ENCODE assay signal across 17 cellular contexts in the genomic region with DNA sequence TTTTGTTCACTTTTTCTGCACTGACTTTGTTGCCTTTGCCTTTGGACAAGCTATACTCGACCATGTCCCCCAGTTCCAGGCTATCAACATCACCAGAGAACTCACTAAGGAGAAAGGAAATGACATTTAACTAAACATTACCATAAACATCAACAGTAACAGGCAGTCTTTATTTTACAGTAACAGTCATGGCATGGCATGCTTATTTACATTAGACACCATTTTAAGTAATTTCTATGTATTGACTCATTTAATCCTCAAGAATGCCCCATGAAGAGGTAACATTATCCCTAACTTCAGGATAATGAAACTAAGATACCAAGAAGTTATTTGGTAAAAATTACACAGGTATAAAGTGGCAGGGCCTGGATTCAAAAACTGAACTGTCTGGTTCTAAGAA. TPM values are rescaled to one million over a fixed set of nuclear protein-coding genes. Genes with fewer than 3 reads are reported as not detected.
"Had no signal": no experiment of that assay in that cellular context is flagged by ENCODE, and none has a peak within 500 bp of the region (broad histone marks: within the 10 kb centered on the region; RNA-seq: fewer than 3 reads in every experiment).

No MANE protein-coding gene starts in this region.

- H3K9me3 Mint-ChIP-seq: activated CD4-positive, alpha-beta memory T cell treated with anti-CD3 and anti-CD28 coated beads for 36 hours; activated naive CD4-positive, alpha-beta T cell treated with anti-CD3 and anti-CD28 coated beads for 36 hours; activated T-helper 2 cell treated with anti-CD3 and anti-CD28 coated beads, Interferon-gamma antibody, Interleukin-2, Interleukin-4, amounts not matched to agents 10 μg/mL and 5 μg/mL and 100 μg/mL, durations not matched to agents 14 hours and 24 hours and 36 hours; nephron had no signal

- H3K4me3 ChIP-seq: body of pancreas, colonic mucosa, esophagus muscularis mucosa had no signal

- ATAC-seq: body of pancreas, left ventricle myocardium superior, right cardiac atrium had no signal

- H3K4me3 Mint-ChIP-seq: activated CD4-positive, alpha-beta memory T cell treated with anti-CD3 and anti-CD28 coated beads for 36 hours; activated naive CD4-positive, alpha-beta T cell treated with anti-CD3 and anti-CD28 coated beads for 36 hours; nephron had no signal

- DNase-seq: activated CD4-positive, alpha-beta memory T cell treated with anti-CD3 and anti-CD28 coated beads for 36 hours; activated CD4-positive, alpha-beta T cell treated with anti-CD3 and anti-CD28 coated beads for 1 hour; activated CD8-positive, alpha-beta memory T cell treated with anti-CD3 and anti-CD28 coated beads, Interleukin-2, amount 50 U/mL, for 4 hours; activated naive CD4-positive, alpha-beta T cell treated with anti-CD3 and anti-CD28 coated beads for 36 hours; amygdala; body of pancreas; central memory CD4-positive, alpha-beta T cell; colonic mucosa; kidney glomerular epithelial cell; left ventricle myocardium superior; nucleus accumbens; right cardiac atrium had no signal

- H3K9me3 ChIP-seq: body of pancreas, colonic mucosa, esophagus muscularis mucosa had no signal

- H3K27me3 Mint-ChIP-seq: activated CD4-positive, alpha-beta memory T cell treated with anti-CD3 and anti-CD28 coated beads for 36 hours had no signal

- H3K27ac Mint-ChIP-seq: activated CD4-positive, alpha-beta memory T cell treated with anti-CD3 and anti-CD28 coated beads for 36 hours; activated T-helper 2 cell treated with anti-CD3 and anti-CD28 coated beads, Interferon-gamma antibody, Interleukin-2, Interleukin-4, amounts not matched to agents 10 μg/mL and 5 μg/mL and 100 μg/mL, durations not matched to agents 14 hours and 24 hours and 36 hours; nephron had no signal

- H3K27ac ChIP-seq: body of pancreas, colonic mucosa, esophagus muscularis mucosa had no signal

- H3K4me1 ChIP-seq: body of pancreas, colonic mucosa had no signal

- H3K27me3 ChIP-seq: body of pancreas, colonic mucosa, esophagus muscularis mucosa had no signal

RNA-seq across cellular contexts. Expression of a gene that starts 29.9 kb away (rescaled TPM):
- total RNA-seq: activated CD4-positive, alpha-beta memory T cell treated with anti-CD3 and anti-CD28 coated beads for 36 hours; activated naive CD4-positive, alpha-beta T cell treated with anti-CD3 and anti-CD28 coated beads for 36 hours; activated T-helper 2 cell treated with anti-CD3 and anti-CD28 coated beads, Interferon-gamma antibody, Interleukin-2, Interleukin-4, amounts not matched to agents 10 μg/mL and 5 μg/mL and 100 μg/mL, durations not matched to agents 14 hours and 24 hours and 36 hours; body of pancreas; esophagus muscularis mucosa; mesenteric fat pad; posterior vena cava; right cardiac atrium had no signal
- polyA plus RNA-seq: right cardiac atrium had no signal
